29 cellular contexts compared by ENCODE assay signal in genomic region chr6:73348550-73349204, GRCh38. TPM values are rescaled to one million over a fixed set of nuclear protein-coding genes. Genes with fewer than 3 reads are reported as not detected.
"Had no signal": no experiment of that assay in that cellular context is flagged by ENCODE, and none has a peak within 500 bp of the region (broad histone marks: within the 10 kb centered on the region; RNA-seq: fewer than 3 reads in every experiment).

No MANE protein-coding gene starts in this region.

- H3K4me3 Mint-ChIP-seq: naive B cell; nephron; stimulated activated naive B cell treated with anti-CD40 and anti-IgM and Interleukin-4, amounts not matched to agents 10 μg/mL and 1 μg/mL and 100 μg/mL, for 72 hours; stimulated activated naive CD8-positive, alpha-beta T cell treated with anti-CD3 and anti-CD28 coated beads, Interleukin-15, amount 100 ng/mL, for 72 hours had no signal

- H3K4me1 ChIP-seq: heart left ventricle, left lung, transverse colon had no signal

- H3K27ac ChIP-seq: dorsolateral prefrontal cortex, heart left ventricle, left lung, thoracic aorta, transverse colon had no signal

- H3K4me1 Mint-ChIP-seq: naive B cell; nephron; stimulated activated naive B cell treated with anti-CD40 and anti-IgM and Interleukin-4, amounts not matched to agents 10 μg/mL and 1 μg/mL and 100 μg/mL, for 72 hours; stimulated activated naive CD8-positive, alpha-beta T cell treated with anti-CD3 and anti-CD28 coated beads, Interleukin-15, amount 100 ng/mL, for 72 hours had no signal

- ATAC-seq: esophagus mucosa; heart left ventricle; left lung; sciatic nerve; stimulated activated naive B cell treated with anti-CD40 and anti-IgM and Interleukin-4, amounts not matched to agents 10 μg/mL and 1 μg/mL and 100 μg/mL, for 72 hours; stimulated activated naive CD8-positive, alpha-beta T cell treated with anti-CD3 and anti-CD28 coated beads, Interleukin-15, amount 100 ng/mL, for 72 hours had no signal

- DNase-seq: cortex of kidney; dorsolateral prefrontal cortex; effector CD8-positive, alpha-beta T cell; heart left ventricle; hippocampal formation; immature natural killer cell; left lung; mesenchymal stem cell; naive B cell; posterior cingulate gyrus; stimulated activated CD4-positive, alpha-beta T cell treated with anti-CD3 and anti-CD28 coated beads, Interleukin-2, amount 100 ng/mL, for 24 hours; stimulated activated CD4-positive, alpha-beta T cell treated with anti-CD3 and anti-CD28 coated beads, Interleukin-4, amount 100 ng/mL, for 4 hours; stimulated activated naive B cell treated with anti-CD40 and anti-IgM and Interleukin-4, amounts not matched to agents 10 μg/mL and 1 μg/mL and 100 μg/mL, for 72 hours; stimulated activated naive CD8-positive, alpha-beta T cell treated with anti-CD3 and anti-CD28 coated beads, Interleukin-15, amount 100 ng/mL, for 72 hours; substantia nigra; transverse colon had no signal

- H3K27ac Mint-ChIP-seq: immature natural killer cell; naive B cell; nephron; stimulated activated naive B cell treated with anti-CD40 and anti-IgM and Interleukin-4, amounts not matched to agents 10 μg/mL and 1 μg/mL and 100 μg/mL, for 72 hours had no signal

- H3K9me3 Mint-ChIP-seq: immature natural killer cell; naive B cell; nephron; stimulated activated naive B cell treated with anti-CD40 and anti-IgM and Interleukin-4, amounts not matched to agents 10 μg/mL and 1 μg/mL and 100 μg/mL, for 72 hours; stimulated activated naive CD8-positive, alpha-beta T cell treated with anti-CD3 and anti-CD28 coated beads, Interleukin-15, amount 100 ng/mL, for 72 hours had no signal

- H3K9me3 ChIP-seq: heart left ventricle, thoracic aorta, transverse colon had no signal

- H3K4me3 ChIP-seq: dorsolateral prefrontal cortex, heart left ventricle, left lung, lung, thoracic aorta, transverse colon had no signal

- H3K36me3 Mint-ChIP-seq: immature natural killer cell; naive B cell; stimulated activated naive B cell treated with anti-CD40 and anti-IgM and Interleukin-4, amounts not matched to agents 10 μg/mL and 1 μg/mL and 100 μg/mL, for 72 hours had no signal

- FAIRE-seq: frontal cortex, keratinocyte had no signal

- H3K36me3 ChIP-seq: heart left ventricle, left lung, thoracic aorta, transverse colon had no signal

RNA-seq across cellular contexts. Expression of gene DPPA5, which starts 5.4 kb away (rescaled TPM):
- total RNA-seq: dorsolateral prefrontal cortex, esophagus mucosa, fibroblast of lung, frontal cortex, glomerular endothelial cell, heart left ventricle, left lung, lung, osteocyte, pulmonary artery endothelial cell, sciatic nerve, skeletal muscle tissue, thoracic aorta, transverse colon, ureter had no signal
- polyA plus RNA-seq: fibroblast of lung, heart left ventricle, immature natural killer cell, keratinocyte, lung had no signal

RNA-seq across cellular contexts. Expression of gene KHDC3L, which starts 13.8 kb away (rescaled TPM):
- total RNA-seq: esophagus mucosa, fibroblast of lung, glomerular endothelial cell, heart left ventricle, left lung, lung, osteocyte, pulmonary artery endothelial cell, sciatic nerve, skeletal muscle tissue, thoracic aorta, transverse colon, ureter had no signal
- polyA plus RNA-seq: fibroblast of lung, heart left ventricle, immature natural killer cell, keratinocyte, lung had no signal

RNA-seq across cellular contexts. Expression of gene OOEP, which starts 21.0 kb away (rescaled TPM):
- total RNA-seq: frontal cortex, glomerular endothelial cell, heart left ventricle, osteocyte, pulmonary artery endothelial cell, sciatic nerve, skeletal muscle tissue, thoracic aorta, transverse colon, ureter had no signal
- polyA plus RNA-seq: heart left ventricle had no signal

RNA-seq across cellular contexts. Expression of gene DDX43, which starts 46.0 kb away (rescaled TPM):
- total RNA-seq: osteocyte, skeletal muscle tissue had no signal
